Comparison of ENCODE assay signal across 31 cellular contexts in genomic region chr1:223703668-223704013, GRCh38. TPM values are rescaled to one million over a fixed set of nuclear protein-coding genes. Genes with fewer than 3 reads are reported as not detected.
DNase-seq lines count a peak whose midpoint lies in the region; ATAC-seq, FAIRE-seq and TF ChIP-seq lines count a peak whose summit lies in the region.
"Had no signal": no experiment of that assay in that cellular context is flagged by ENCODE, and none has a peak within 500 bp of the region (broad histone marks: within the 10 kb centered on the region; RNA-seq: fewer than 3 reads in every experiment).

No MANE protein-coding gene starts in this region.

- TF ChIP-seq POLR2A in A549 (IDR thresholded peaks at IDR 0.05; ENCODE audit: low read length): no peak

- H2BK120ac ChIP-seq in mesenchymal stem cell (ENCODE audit: low read depth, low read length): no peak overlapping the region

- intact Hi-C loops in activated T-helper 2 cell treated with anti-CD3 and anti-CD28 coated beads, Interferon-gamma antibody, Interleukin-2, Interleukin-4, amounts not matched to agents 10 μg/mL and 5 μg/mL and 100 μg/mL, durations not matched to agents 14 hours and 24 hours and 36 hours (cut with micrococcal nuclease): loop anchor here (1.0 to 10.0 kb wide), 5 partner anchors 9 to 629 kb away; partner anchors contain the start of genes CAPN2, FBXO28 and NVL

- H3K27ac ChIP-seq in A549 (peak overlapping the region; percentile 95 to 99), mesenchymal stem cell (ENCODE audit: low read length, poor library complexity, severe bottlenecking) (peak overlapping the region; percentile 59)
- H3K27ac ChIP-seq: transverse colon, VCaP had no signal

- H3K4me2 ChIP-seq in A549: peak overlapping the region; percentile 82; the same call in 2 of the 3 replicates
- H3K4me2 ChIP-seq in mesenchymal stem cell (ENCODE audit: low read length, poor library complexity, severe bottlenecking): no peak overlapping the region

- H3K4me1 Mint-ChIP-seq in HFFc6 (ENCODE audit: low read depth) (peaks cover 91% of the 10 kb centered on the region), nephron progenitor cell (peaks cover 55% of the 10 kb centered on the region)
- peaks cover 56% of the 10 kb centered on the region for H3K4me1 Mint-ChIP-seq in activated T-helper 2 cell treated with anti-CD3 and anti-CD28 coated beads, Interferon-gamma antibody, Interleukin-2, Interleukin-4, amounts not matched to agents 10 μg/mL and 5 μg/mL and 100 μg/mL, durations not matched to agents 14 hours and 24 hours and 36 hours (ENCODE audit: low read depth)

- TF ChIP-seq CTCF in A549 (IDR thresholded peaks at IDR 0.05) (no peak), HFFc6 (IDR thresholded peaks at IDR 0.05) (no peak), nephron progenitor cell (IDR thresholded peaks at IDR 0.05) (no peak)

- H2BK5ac ChIP-seq in mesenchymal stem cell (ENCODE audit: low read depth, low read length, poor library complexity, severe bottlenecking): no peak overlapping the region

- no peak overlapping the region for H3K14ac ChIP-seq in mesenchymal stem cell (ENCODE audit: low read length in 2 of 2)

- H2BK12ac ChIP-seq in mesenchymal stem cell (ENCODE audit: low read length in 2 of 2): peak overlapping the region; percentile 80 to 87

- POLR2A ChIA-PET in A549 (lab: Yijun Ruan, JAX): interaction anchor here (1.8 kb wide), 1 partner anchor 8 kb away, joined by 4 read pairs; the partner anchor contains the start of gene CAPN2

- ATAC-seq in A549 (no peak), GM19463 (IDR thresholded peaks at IDR 0.05; ENCODE audit: unreplicated experiment) (no peak)
- ATAC-seq: left colon, mucosa of descending colon, natural killer cell had no signal

- H2AFZ ChIP-seq in mesenchymal stem cell (ENCODE audit: low read depth, low read length): no peak overlapping the region

- no peak for TF ChIP-seq EP300 in A549 (IDR thresholded peaks at IDR 0.05)

- H3K36me3 ChIP-seq in mesenchymal stem cell (ENCODE audit: control insufficient read depth in 1 of 2, insufficient read depth in 2 of 2, low read depth in 1 of 2, low read length in 2 of 2): no peaks in the 10 kb centered on the region
- H3K36me3 ChIP-seq: HAP-1, transverse colon had no signal

- peaks cover 2% of the 10 kb centered on the region for H3K79me1 ChIP-seq in mesenchymal stem cell (replicated peaks; ENCODE audit: low read length, poor library complexity, severe bottlenecking)

- no peak overlapping the region for H3K4me3 ChIP-seq in A549
- no peak overlapping the region for H3K4me3 ChIP-seq in mesenchymal stem cell (ENCODE audit: insufficient read depth in 1 of 2, low read depth in 1 of 2, low read length in 2 of 2)
- H3K4me3 ChIP-seq: GM12878, HAP-1, mucosa of descending colon, skin epidermis, transverse colon had no signal

- H3K4me3 Mint-ChIP-seq in HFFc6 (no peak overlapping the region), nephron progenitor cell (no peak overlapping the region)
- no peak overlapping the region for H3K4me3 Mint-ChIP-seq in activated T-helper 2 cell treated with anti-CD3 and anti-CD28 coated beads, Interferon-gamma antibody, Interleukin-2, Interleukin-4, amounts not matched to agents 10 μg/mL and 5 μg/mL and 100 μg/mL, durations not matched to agents 14 hours and 24 hours and 36 hours (ENCODE audit: low read depth)
- H3K4me3 Mint-ChIP-seq: natural killer cell had no signal

- H3K27me3 Mint-ChIP-seq in HFFc6 (ENCODE audit: insufficient read depth): peaks cover 2% of the 10 kb centered on the region; the same call in 1 of the 2 replicates
- no peaks in the 10 kb centered on the region for H3K27me3 Mint-ChIP-seq in activated T-helper 2 cell treated with anti-CD3 and anti-CD28 coated beads, Interferon-gamma antibody, Interleukin-2, Interleukin-4, amounts not matched to agents 10 μg/mL and 5 μg/mL and 100 μg/mL, durations not matched to agents 14 hours and 24 hours and 36 hours (ENCODE audit: low read depth)
- H3K27me3 Mint-ChIP-seq in nephron progenitor cell (ENCODE audit: low read depth, poor library complexity): peaks cover 12% of the 10 kb centered on the region

- no peak overlapping the region for H4K8ac ChIP-seq in mesenchymal stem cell (ENCODE audit: low read length)

- H3K4me1 ChIP-seq in A549 (peaks cover 85% of the 10 kb centered on the region), mesenchymal stem cell (ENCODE audit: control insufficient read depth, insufficient read depth, low read depth, low read length) (peaks cover 40% of the 10 kb centered on the region)

- H2BK15ac ChIP-seq in mesenchymal stem cell (ENCODE audit: low read depth, poor library complexity, severe bottlenecking): no peak overlapping the region

- peak overlapping the region; percentile 43 for H4K91ac ChIP-seq in mesenchymal stem cell (ENCODE audit: low read length)

- peaks cover 4% of the 10 kb centered on the region; the same call in 1 of the 2 replicates for H3K36me3 Mint-ChIP-seq in HFFc6 (ENCODE audit: low read depth)
- H3K36me3 Mint-ChIP-seq in activated T-helper 2 cell treated with anti-CD3 and anti-CD28 coated beads, Interferon-gamma antibody, Interleukin-2, Interleukin-4, amounts not matched to agents 10 μg/mL and 5 μg/mL and 100 μg/mL, durations not matched to agents 14 hours and 24 hours and 36 hours (ENCODE audit: low read depth): no peaks in the 10 kb centered on the region
- no peaks in the 10 kb centered on the region for H3K36me3 Mint-ChIP-seq in nephron progenitor cell (ENCODE audit: low read depth)
- H3K36me3 Mint-ChIP-seq: natural killer cell had no signal

- DNase-seq in A549 (ENCODE audit: low read depth in 1 of 2, low spot score in 1 of 2): no peak
- DNase-seq in HFFc6: no peak
- DNase-seq in activated T-helper 2 cell treated with anti-CD3 and anti-CD28 coated beads, Interferon-gamma antibody, Interleukin-2, Interleukin-4, amounts not matched to agents 10 μg/mL and 5 μg/mL and 100 μg/mL, durations not matched to agents 14 hours and 24 hours and 36 hours (ENCODE audit: low spot score): no peak
- DNase-seq in mesenchymal stem cell: no peak
- no peak for DNase-seq in nephron progenitor cell
- no peak for DNase-seq in NCI-H345 treated with DMSO at 0.1 percent for 48 hours (lab: John Stamatoyannopoulos, UW; ENCODE audit: unreplicated experiment)
- DNase-seq in germinal center (ENCODE audit: low spot score): no peak
- DNase-seq: activated CD4-positive, alpha-beta T cell treated with anti-CD3 and anti-CD28 coated beads for 48 hours; activated naive CD4-positive, alpha-beta T cell; activated T-cell treated with anti-CD3 and anti-CD28 coated beads, Interleukin-2, amount 50 U/mL, for 1 hour; glutamatergic neuron; Kasumi-1; left colon; mucosa of descending colon; natural killer cell; NCI-H1436; NCI-H2081 treated with DMSO at 0.1 percent for 48 hours; NCI-H226; NCI-H69; SHP77 treated with DMSO at 0.1 percent for 48 hours; T1000; transverse colon had no signal

- 41% methylated on average over 1 of the region's 1 CpG for WGBS in A549 (ENCODE audit: missing lambda C conversion rate)
- 74% methylated on average over 1 of the region's 1 CpG for WGBS in mesenchymal stem cell

- peak overlapping the region in 1 of 2 experiments; percentile 76 for H3K4ac ChIP-seq in mesenchymal stem cell (ENCODE audit: low read depth in 1 of 2, low read length in 2 of 2)

- peak overlapping the region; percentile 79 for H3K9ac ChIP-seq in mesenchymal stem cell (ENCODE audit: low read length)

- CTCF ChIA-PET in A549 (lab: Yijun Ruan, JAX): interaction anchor here (5.7 kb wide), 1 partner anchor 45 kb away, joined by 48 read pairs; no protein-coding TSS in a partner anchor

- FAIRE-seq in A549 (lab: Jason Lieb, UNC): no peak
- FAIRE-seq: bronchial epithelial cell, GM12878 had no signal

- H3K9me3 ChIP-seq in A549 (no peaks in the 10 kb centered on the region), mesenchymal stem cell (ENCODE audit: control insufficient read depth, low read length) (no peaks in the 10 kb centered on the region)
- H3K9me3 ChIP-seq: HAP-1, mucosa of descending colon, transverse colon had no signal

- H2AK5ac ChIP-seq in mesenchymal stem cell (ENCODE audit: low read length, severe bottlenecking): peak overlapping the region; percentile 97

- H3K9me3 Mint-ChIP-seq in HFFc6 (no peaks in the 10 kb centered on the region), nephron progenitor cell (no peaks in the 10 kb centered on the region)
- H3K9me3 Mint-ChIP-seq in activated T-helper 2 cell treated with anti-CD3 and anti-CD28 coated beads, Interferon-gamma antibody, Interleukin-2, Interleukin-4, amounts not matched to agents 10 μg/mL and 5 μg/mL and 100 μg/mL, durations not matched to agents 14 hours and 24 hours and 36 hours: no peaks in the 10 kb centered on the region
- H3K9me3 Mint-ChIP-seq: natural killer cell had no signal

- TF ChIP-seq RAD21 in A549 (conservative IDR thresholded peaks at IDR 0.05 in 1 of 2, IDR thresholded peaks at IDR 0.05 in 1 of 2): no peak

- peak overlapping the region; percentile 100 for H3K27ac Mint-ChIP-seq in HFFc6
- peak overlapping the region; percentile 47 for H3K27ac Mint-ChIP-seq in activated T-helper 2 cell treated with anti-CD3 and anti-CD28 coated beads, Interferon-gamma antibody, Interleukin-2, Interleukin-4, amounts not matched to agents 10 μg/mL and 5 μg/mL and 100 μg/mL, durations not matched to agents 14 hours and 24 hours and 36 hours
- no peak overlapping the region for H3K27ac Mint-ChIP-seq in nephron progenitor cell
- H3K27ac Mint-ChIP-seq: natural killer cell had no signal

- peak overlapping the region; percentile 61 to 91 for H3K18ac ChIP-seq in mesenchymal stem cell (ENCODE audit: low read depth in 1 of 2, low read length in 2 of 2)

- no peaks in the 10 kb centered on the region for H3K27me3 ChIP-seq in mesenchymal stem cell (ENCODE audit: control insufficient read depth in 1 of 2, insufficient read depth in 1 of 2, low read length in 2 of 2)
- H3K27me3 ChIP-seq: transverse colon had no signal

- no peak overlapping the region for H3K23ac ChIP-seq in mesenchymal stem cell (ENCODE audit: low read length in 2 of 2)

RNA-seq across cellular contexts. Expression of gene CAPN2, which starts 8.7 kb away (rescaled TPM):
- polyA plus RNA-seq in A549 (2011; rRNA removed) (199 and 217 TPM in 2 replicates), A549 (2017; fragmentation: RNase III; extraction: RNeasy Plus Mini Kit Qiagen cat#74134 plus additional on column Dnase treatment) (285 to 327 TPM (median 300 TPM) in 3 replicates)
- 132 and 138 TPM in 2 replicates for polyA plus RNA-seq in A549 (2012; cell fraction: cytosol; rRNA removed)
- 115 and 134 TPM in 2 replicates for polyA plus RNA-seq in A549 (2012; cell fraction: nucleus; rRNA removed)
- 153 and 163 TPM in 2 replicates for polyA minus RNA-seq in A549 (2011; rRNA and poly(A)+ RNA removed)
- 100 to 1,000 TPM; 380 to 424 (median 413) TPM for total RNA-seq in HFFc6 (2021; fragmentation: NEBNext Ultra II Directional; extraction: Animal tissue kit (Norgen Biotek cat#: 25700))
- 91.3 and 93.5 TPM in 2 replicates for total RNA-seq in activated T-helper 2 cell treated with anti-CD3 and anti-CD28 coated beads, Interferon-gamma antibody, Interleukin-2, Interleukin-4, amounts not matched to agents 10 μg/mL and 5 μg/mL and 100 μg/mL, durations not matched to agents 14 hours and 24 hours and 36 hours
- 247 TPM for polyA plus RNA-seq in mesenchymal stem cell (2013, experiment 1 of 2)
- 249 TPM for polyA plus RNA-seq in mesenchymal stem cell (2013, experiment 2 of 2)

RNA-seq across cellular contexts. Expression of gene CAPN8, which starts 38.1 kb away (rescaled TPM):
- 1.5 and 2.4 TPM in 2 replicates for polyA plus RNA-seq in A549 (2011; rRNA removed)
- 0.13 and 0.25 TPM in 2 replicates for polyA plus RNA-seq in A549 (2012; cell fraction: cytosol; rRNA removed)
- polyA plus RNA-seq in A549 (2012; cell fraction: nucleus; rRNA removed): 1.5 and 2.3 TPM in 2 replicates
- 0.20 to 0.51 TPM (median 0.39 TPM) in 3 replicates for polyA plus RNA-seq in A549 (2017; fragmentation: RNase III; extraction: RNeasy Plus Mini Kit Qiagen cat#74134 plus additional on column Dnase treatment)
- 0.87 and 1.5 TPM in 2 replicates for polyA minus RNA-seq in A549 (2011; rRNA and poly(A)+ RNA removed)
- not detected for total RNA-seq in HFFc6 (2021; fragmentation: NEBNext Ultra II Directional; extraction: Animal tissue kit (Norgen Biotek cat#: 25700))
- total RNA-seq in activated T-helper 2 cell treated with anti-CD3 and anti-CD28 coated beads, Interferon-gamma antibody, Interleukin-2, Interleukin-4, amounts not matched to agents 10 μg/mL and 5 μg/mL and 100 μg/mL, durations not matched to agents 14 hours and 24 hours and 36 hours: not detected in 2 replicates
- polyA plus RNA-seq in mesenchymal stem cell (2013, experiment 1 of 2): not detected
- polyA plus RNA-seq in mesenchymal stem cell (2013, experiment 2 of 2): 0.08 TPM
- total RNA-seq: lung microvascular endothelial cell, omental fat pad had no signal
- polyA plus RNA-seq: BJ had no signal
